ENCODE assay signal across 11 cellular contexts in genomic region chr2:44086639-44087036, GRCh38.
DNase-seq lines count a peak whose midpoint lies in the region; ATAC-seq, FAIRE-seq and TF ChIP-seq lines count a peak whose summit lies in the region.
"Had no signal": no experiment of that assay in that cellular context is flagged by ENCODE, and none has a peak within 500 bp of the region (broad histone marks: within the 10 kb centered on the region; RNA-seq: fewer than 3 reads in every experiment).

No MANE protein-coding gene starts in this region.

- no peaks in the 10 kb centered on the region for H3K79me2 ChIP-seq in H9 (ENCODE audit: insufficient read depth, low read length)
- H3K79me2 ChIP-seq in GM12878 (ENCODE audit: control insufficient read depth, insufficient read depth, low read length) = no peaks in the 10 kb centered on the region
- H3K79me2 ChIP-seq in keratinocyte (ENCODE audit: control insufficient read depth, insufficient read depth, low read length) = no peaks in the 10 kb centered on the region

- no peak overlapping the region for H2BK20ac ChIP-seq in H9 (ENCODE audit: low read depth, low read length, poor library complexity, severe bottlenecking)

- no peak for ATAC-seq in GM12878

- peak overlapping the region; percentile 42 for H3K4me2 ChIP-seq in H9 (ENCODE audit: insufficient read depth, insufficient read length, low read length)
- H3K4me2 ChIP-seq in GM12878 (ENCODE audit: control insufficient read depth, insufficient read depth) = peak overlapping the region; percentile 75; the same call in 1 of the 2 replicates
- peak overlapping the region; percentile 75 for H3K4me2 ChIP-seq in keratinocyte (ENCODE audit: control insufficient read depth, extremely low read depth, insufficient read depth, low read depth, low read length)

- H2AFZ ChIP-seq in H9 (ENCODE audit: low read length) = peak overlapping the region; percentile 1
- H2AFZ ChIP-seq in GM12878 (ENCODE audit: control insufficient read depth, low read depth, low read length) = no peak overlapping the region
- H2AFZ ChIP-seq in keratinocyte (ENCODE audit: control insufficient read depth, low read length) = peak overlapping the region; percentile 81

- intact Hi-C loops in GM12878 (cut with micrococcal nuclease; ENCODE audit: unreplicated experiment) = loop anchor here (1.0 to 5.0 kb wide), 7 partner anchors 42 to 871 kb away; no protein-coding TSS in a partner anchor

- H3T11ph ChIP-seq in H9 (ENCODE audit: low read length) = no peak overlapping the region

- H3K27me3 Mint-ChIP-seq in H9 (ENCODE audit: low read depth) = no peaks in the 10 kb centered on the region

- no peak overlapping the region for H3K4ac ChIP-seq in H9 (ENCODE audit: low read depth, low read length)

- no peaks in the 10 kb centered on the region; a peak in 2 of 5 replicates for H3K9me3 Mint-ChIP-seq in H9
- H3K9me3 Mint-ChIP-seq: activated T-cell treated with anti-CD3 and anti-CD28 coated beads, Interleukin-2, amount 50 U/mL, for 4 hours; immature natural killer cell; T-helper 1 cell treated with Interleukin-12 subunit alpha and Interleukin-12 subunit beta and Interleukin-4 antibody, amounts not matched to agents 30 μg/mL and 1 μg/mL, for 36 hours had no signal

- H3K27ac ChIP-seq in H9 (ENCODE audit: insufficient read length, low read depth, low read length) = no peak overlapping the region
- H3K27ac ChIP-seq in GM12878 (ENCODE audit: control insufficient read depth, insufficient read depth) = no peak overlapping the region
- H3K27ac ChIP-seq in keratinocyte (ENCODE audit: control insufficient read depth, insufficient read depth, low read length) = no peak overlapping the region
- H3K27ac ChIP-seq in stomach smooth muscle (ENCODE audit: low read length) = no peak overlapping the region

- no CpG with 5 or more reads among the region's 12 CpGs for WGBS in H9 (ENCODE audit: extremely low coverage, insufficient read length, low lambda C conversion rate)
- WGBS in GM12878 (ENCODE audit: insufficient coverage, insufficient replicate concordance, low lambda C conversion rate, missing lambda C conversion rate) = 92% methylated on average over 12 of the region's 12 CpGs

- no peak overlapping the region for H2BK5ac ChIP-seq in H9 (ENCODE audit: insufficient read length, low read length)

- H4K5ac ChIP-seq in H9 (ENCODE audit: insufficient read length, low read depth, low read length) = no peak overlapping the region

- peak overlapping the region; percentile 15 for H3K18ac ChIP-seq in H9 (ENCODE audit: insufficient read length, low read depth, low read length)

- CTCF ChIA-PET in GM12878 (lab: Yijun Ruan, JAX) = interaction anchor here (0.7 to 3.4 kb wide), 16 partner anchors 15 to 393 kb away, joined by 3 to 24 read pairs (median 4); partner anchors contain the start of genes CAMKMT and PREPL

- TF ChIP-seq POLR2A in GM12878 (IDR thresholded peaks at IDR 0.05; ENCODE audit: low read depth, low read length) = no peak

- no peaks in the 10 kb centered on the region for H3K9me1 ChIP-seq in keratinocyte (ENCODE audit: control insufficient read depth, extremely low read depth, insufficient read depth, low read length)

- TF ChIP-seq RAD21 in GM12878 (IDR thresholded peaks at IDR 0.05; ENCODE audit: insufficient read depth, low read depth, low read length) = no peak

- H3K79me1 ChIP-seq in H9 (ENCODE audit: insufficient read depth, low read depth, low read length, poor library complexity, severe bottlenecking) = no peaks in the 10 kb centered on the region

- H3K27me3 ChIP-seq in H9 (ENCODE audit: insufficient read depth, low read length) (no peaks in the 10 kb centered on the region), GM12878 (replicated peaks in 1 of 2; ENCODE audit: control insufficient read depth in 2 of 2, insufficient read depth in 2 of 2, low read length in 1 of 2) (no peaks in the 10 kb centered on the region), keratinocyte (ENCODE audit: control insufficient read depth, extremely low read depth, insufficient read depth, low read length) (no peaks in the 10 kb centered on the region), stomach smooth muscle (ENCODE audit: control insufficient read depth in 1 of 2, insufficient read depth in 2 of 2, low read length in 2 of 2) (no peaks in the 10 kb centered on the region)

- SMC1A ChIA-PET in GM12878 (lab: Charles Lee; ENCODE audit: uncharacterized antibody, unreplicated experiment) = interaction anchor here (3.2 to 4.1 kb wide), 2 partner anchors 158 to 256 kb away, joined by 17 to 37 read pairs; no protein-coding TSS in a partner anchor

- peak; percentile 39 for DNase-seq in H9
- DNase-seq in GM12878 (ENCODE audit: low read depth, low spot score) = no peak
- no peak for DNase-seq in keratinocyte (ENCODE audit: low read depth, low spot score)
- DNase-seq in NCI-H446 treated with DMSO at 0.1 percent for 48 hours (lab: John Stamatoyannopoulos, UW) = no peak
- no peak for DNase-seq in SW480 (ENCODE audit: low spot score)
- DNase-seq in activated CD8-positive, alpha-beta memory T cell treated with anti-CD3 and anti-CD28 coated beads, Interleukin-2, amount 50 U/mL, for 4 hours = no peak
- no peak for DNase-seq in RKO (ENCODE audit: low spot score)

- H3K23me2 ChIP-seq in H9 (ENCODE audit: insufficient read length, low read depth, low read length, poor library complexity, severe bottlenecking) = no peaks in the 10 kb centered on the region

- RAD21 ChIA-PET in GM12878 (lab: Charles Lee; ENCODE audit: unreplicated experiment) = interaction anchor here (0.7 to 1.2 kb wide), 3 partner anchors 15 to 159 kb away, joined by 3 read pairs; no protein-coding TSS in a partner anchor

- no peaks in the 10 kb centered on the region; a peak in 1 of 7 replicates for H3K36me3 Mint-ChIP-seq in H9 (ENCODE audit: insufficient read depth in 1 of 3, low read depth in 3 of 3)
- H3K36me3 Mint-ChIP-seq: immature natural killer cell had no signal

- no peak overlapping the region for H3K23ac ChIP-seq in H9 (ENCODE audit: insufficient read length, low read depth, low read length)

- in situ Hi-C loops in GM12878 (cut with MboI) = loop anchor here (10.0 kb wide), 1 partner anchor 258 kb away; no protein-coding TSS in a partner anchor

- POLR2A ChIA-PET in GM12878 (lab: Charles Lee) = no interaction called here

- H3K4me1 ChIP-seq in H9 (ENCODE audit: insufficient read depth, low read length) = peaks cover 10% of the 10 kb centered on the region; the same call in 1 of the 2 replicates
- peaks cover 13% of the 10 kb centered on the region for H3K4me1 ChIP-seq in GM12878 (ENCODE audit: control insufficient read depth, insufficient read depth, low read length)
- H3K4me1 ChIP-seq in keratinocyte (ENCODE audit: control insufficient read depth, extremely low read depth, insufficient read depth, low read length) = peaks cover 5% of the 10 kb centered on the region
- peaks cover 13% of the 10 kb centered on the region for H3K4me1 ChIP-seq in stomach smooth muscle (ENCODE audit: control insufficient read depth, insufficient read depth, low read length)

- H3K14ac ChIP-seq in H9 (ENCODE audit: insufficient read depth, low read length) = peak overlapping the region; percentile 26; the same call in 1 of the 2 replicates

- H3K36me3 ChIP-seq in GM12878 (ENCODE audit: control insufficient read depth in 2 of 2, insufficient read depth in 2 of 2, low read length in 1 of 2) = no peaks in the 10 kb centered on the region
- H3K36me3 ChIP-seq in keratinocyte (ENCODE audit: control insufficient read depth in 2 of 2, extremely low read depth in 1 of 2, insufficient read depth in 2 of 2, low read length in 2 of 2) = no peaks in the 10 kb centered on the region
- H3K36me3 ChIP-seq in stomach smooth muscle (ENCODE audit: control insufficient read depth in 2 of 2, insufficient read depth in 2 of 2, low read length in 2 of 2) = no peaks in the 10 kb centered on the region

- H3K9me3 ChIP-seq in H9 (ENCODE audit: control insufficient read depth, low read depth, low read length) (no peaks in the 10 kb centered on the region), GM12878 (replicated peaks; ENCODE audit: control insufficient read depth, insufficient read depth, low read length) (no peaks in the 10 kb centered on the region; the same call in 2 of the 3 replicates), keratinocyte (ENCODE audit: control insufficient read depth, low read depth, low read length) (no peaks in the 10 kb centered on the region), stomach smooth muscle (ENCODE audit: control insufficient read depth in 2 of 2, low read length in 2 of 2) (no peaks in the 10 kb centered on the region)

- H2BK15ac ChIP-seq in H9 (ENCODE audit: low read depth, low read length) = no peak overlapping the region

- no peak for TF ChIP-seq EP300 in GM12878 (IDR thresholded peaks at IDR 0.05; ENCODE audit: borderline replicate concordance in 1 of 2, control insufficient read depth in 1 of 2, low read depth in 2 of 2, low read length in 2 of 2)

- H4K8ac ChIP-seq in H9 (replicated peaks; ENCODE audit: insufficient read length, low read depth, low read length) = no peak overlapping the region

- H3K56ac ChIP-seq in H9 (ENCODE audit: insufficient read length, low read depth, low read length) = no peak overlapping the region

- H4K91ac ChIP-seq in H9 (ENCODE audit: insufficient read length, low read depth, low read length) = no peak overlapping the region

- peak overlapping the region; percentile 16 to 66; a peak in 4 of 5 replicates for H3K4me3 Mint-ChIP-seq in H9

- dilution Hi-C loops in keratinocyte (cut with MboI; ENCODE audit: extremely low pct_ligation_motif_present, low sequenced_read_pairs) = no loop called here

- peak overlapping the region; percentile 18 for H3K9ac ChIP-seq in H9 (ENCODE audit: extremely low read depth, insufficient read length, low read length)
- H3K9ac ChIP-seq in GM12878 (ENCODE audit: control insufficient read depth, insufficient read depth, low read length) = no peak overlapping the region
- peak overlapping the region; percentile 55 for H3K9ac ChIP-seq in keratinocyte (ENCODE audit: control insufficient read depth, extremely low read depth, insufficient read depth, low read length)
- H3K9ac ChIP-seq in stomach smooth muscle (ENCODE audit: low read length in 2 of 2) = peak overlapping the region; percentile 60 to 82

- H3K4me3 ChIP-seq in GM12878 (no peak overlapping the region), keratinocyte (ENCODE audit: control insufficient read depth in 2 of 3, extremely low read depth in 1 of 3, insufficient read depth in 2 of 3, low read depth in 1 of 3, low read length in 3 of 3) (peak overlapping the region in 1 of 3 experiments; percentile 69), stomach smooth muscle (ENCODE audit: low read length in 2 of 2) (peak overlapping the region; percentile 71 to 79)

- TF ChIP-seq CTCF in H9 (conservative IDR thresholded peaks at IDR 0.05) (no peak), GM12878 (IDR thresholded peaks at IDR 0.05 in 2 of 3, conservative IDR thresholded peaks at IDR 0.05 in 1 of 3; ENCODE audit: control insufficient read depth in 2 of 3, extremely low read depth in 1 of 3, insufficient read depth in 1 of 3, low read depth in 3 of 3, low read length in 3 of 3) (no peak), keratinocyte (optimal IDR thresholded peaks at IDR 0.05 in 1 of 3, IDR thresholded peaks at IDR 0.05 in 1 of 3, conservative IDR thresholded peaks at IDR 0.05 in 1 of 3; ENCODE audit: extremely low read depth in 1 of 3, insufficient read depth in 2 of 3, low read length in 3 of 3) (no peak)

- no peak overlapping the region for H2BK12ac ChIP-seq in H9 (ENCODE audit: insufficient read length, low read depth, low read length)

- BruUV-seq in GM12878 (replicated peaks; lab: Mats Ljungman, UMichigan) = no TSS peak

- H3K4me1 Mint-ChIP-seq in H9 = peaks cover 33 to 38% of the 10 kb centered on the region in 2 experiments

- no peak overlapping the region for H2AK5ac ChIP-seq in H9 (ENCODE audit: insufficient read length, low read length)

- FAIRE-seq in GM12878 (lab: Jason Lieb, UNC) = no peak
- no peak for FAIRE-seq in keratinocyte (lab: Jason Lieb, UNC)

- H4K20me1 ChIP-seq in H9 (ENCODE audit: control insufficient read depth, insufficient read depth, insufficient read length) = no peaks in the 10 kb centered on the region
- no peaks in the 10 kb centered on the region for H4K20me1 ChIP-seq in GM12878 (ENCODE audit: control insufficient read depth, insufficient read depth)
- no peaks in the 10 kb centered on the region for H4K20me1 ChIP-seq in keratinocyte (ENCODE audit: control insufficient read depth, extremely low read depth, insufficient read depth, low read length)

- H3K27ac Mint-ChIP-seq in H9 = peak overlapping the region in 2 of 3 experiments; percentile 41 to 87; a peak in 3 of 7 replicates

- no peak overlapping the region for H2BK120ac ChIP-seq in H9 (ENCODE audit: low read depth, low read length, poor library complexity, severe bottlenecking)
